Comparison of ENCODE assay signal across 8 cellular contexts in genomic region chr11:64271339-64272132, GRCh38. TPM values are rescaled to one million over a fixed set of nuclear protein-coding genes. Genes with fewer than 3 reads are reported as not detected.
DNase-seq lines count a peak whose midpoint lies in the region; ATAC-seq, FAIRE-seq and TF ChIP-seq lines count a peak whose summit lies in the region.

No MANE protein-coding gene starts in this region.

- peak; percentile 85 for FAIRE-seq in GM12891 (lab: Jason Lieb, UNC)

- TF ChIP-seq EP300 in transverse colon (IDR thresholded peaks at IDR 0.05; ENCODE audit: low read depth): no peak

- H3K27ac ChIP-seq in transverse colon: peak overlapping the region; percentile 93 to 96 (median 96)

- in situ Hi-C loops in transverse colon (cut with MboI; ENCODE audit: low pct_ligation_motif_present in 1 of 4, low pct_unique_long_range_greater_than_20kb in 1 of 4, low sequenced_read_pairs in 3 of 4): no loop called here

- no peaks in the 10 kb centered on the region for H3K27me3 ChIP-seq in transverse colon

- peak; percentile 71 for DNase-seq in GM12891 (ENCODE audit: insufficient read length, low spot score)
- peak; percentile 93 for DNase-seq in NCI-H146 (lab: John Stamatoyannopoulos, UW)
- DNase-seq in T-helper 1 cell: peak; percentile 75 to 90 (median 79)
- peak; percentile 94 for DNase-seq in amniotic epithelial cell (ENCODE audit: low read depth)
- DNase-seq in left cardiac atrium: peak; percentile 92
- DNase-seq in posterior cingulate gyrus: peak; percentile 76 to 98 (median 88)
- peak; percentile 93 for DNase-seq in transverse colon

- TF ChIP-seq CTCF in transverse colon (IDR thresholded peaks at IDR 0.05): peak in 3 of 5 experiments; percentile 6 to 17 (median 16)

- 5 to 67% methylated on average over 1 to 37 of the region's 38 CpGs for WGBS in transverse colon (ENCODE audit: low coverage in 1 of 2), 2 donors

- no peaks in the 10 kb centered on the region for H3K36me3 ChIP-seq in transverse colon

- ATAC-seq in left cardiac atrium: peak; percentile 23
- ATAC-seq in GM21529 (IDR thresholded peaks at IDR 0.05; ENCODE audit: unreplicated experiment): no peak

- H3K9me3 ChIP-seq in transverse colon: no peaks in the 10 kb centered on the region

- H3K4me1 ChIP-seq in transverse colon: peaks cover 10 to 63% (median 48%) of the 10 kb centered on the region in 4 donors

- intact Hi-C loops in left cardiac atrium (cut with DNase I): no loop called here
- intact Hi-C loops in posterior cingulate gyrus (cut with DNase I): loop anchor here (2.0 kb wide), 1 partner anchor 29 kb away; the partner anchor contains the start of gene CATSPERZ
- intact Hi-C loops in transverse colon (cut with DNase I; ENCODE audit: low total_unique reads): no loop called here

- peak overlapping the region; percentile 50 to 73 (median 56) for H3K4me3 ChIP-seq in transverse colon

- peak; percentile 90 for TF ChIP-seq POLR2A in GM12891 (IDR thresholded peaks at IDR 0.05; ENCODE audit: low read depth, low read length)
- TF ChIP-seq POLR2A in transverse colon (IDR thresholded peaks at IDR 0.05): peak; percentile 54

TF ChIP-seq in GM12891, 5 proteins besides CTCF, POLR2A, EP300 and RAD21:
- TF ChIP-seq TAF1 (IDR thresholded peaks at IDR 0.05; ENCODE audit: low read depth, low read length) (no peak), SPI1 (IDR thresholded peaks at IDR 0.05; ENCODE audit: low read depth, low read length) (0 out of 2 replicates have a peak, but pooled peaks have one; percentile 10), POLR2AphosphoS5 (IDR thresholded peaks at IDR 0.05; ENCODE audit: low read depth, low read length) (peak; percentile 91), POU2F2 (IDR thresholded peaks at IDR 0.05; ENCODE audit: low read depth, low read length) (peak; percentile 62)
TF ChIP-seq in GM12891: peak in this region for 3.

RNA-seq across cellular contexts. Expression of gene BAD, which starts 12.9 kb away (rescaled TPM):
- 37.3 TPM for polyA plus RNA-seq in GM12891 (2012; ENCODE audit: low read depth, missing spikeins)
- total RNA-seq in left cardiac atrium (10 to 100 TPM; 68.9 to 96.3 TPM), transverse colon (100 to 1,000 TPM in 3 of 4 donors, 10 to 100 TPM in 1; 93.9 to 154 (median 139) TPM)

RNA-seq across cellular contexts. Expression of gene GPR137, which starts 14.1 kb away (rescaled TPM):
- 25.1 TPM for polyA plus RNA-seq in GM12891 (2012; ENCODE audit: low read depth, missing spikeins)
- 10 to 100 TPM; 31.6 to 32.6 TPM for total RNA-seq in left cardiac atrium
- 10 to 100 TPM in 3 of 4 donors, 1 to 10 TPM in 1; 6.4 to 35.2 (median 27.4) TPM for total RNA-seq in transverse colon

RNA-seq across cellular contexts. Expression of gene KCNK4, which starts 19.6 kb away (rescaled TPM):
- polyA plus RNA-seq in GM12891 (2012; ENCODE audit: low read depth, missing spikeins): 0.06 TPM
- total RNA-seq in left cardiac atrium (under 1 TPM in 1 of 2 donors, not detected in 1; 0.13 TPM), transverse colon (under 1 TPM in 1 of 4 donors, not detected in 3; 0.27 TPM)

RNA-seq across cellular contexts. Expression of gene PLCB3, which starts 20.2 kb away (rescaled TPM):
- 3.9 TPM for polyA plus RNA-seq in GM12891 (2012; ENCODE audit: low read depth, missing spikeins)
- total RNA-seq in left cardiac atrium (10 to 100 TPM; 13.6 to 14.4 TPM), transverse colon (100 to 1,000 TPM in 2 of 4 donors, 10 to 100 TPM in 2; 64.5 to 115 (median 91.2) TPM)

RNA-seq across cellular contexts. Expression of gene PPP1R14B, which starts 24.8 kb away (rescaled TPM):
- 174 TPM for polyA plus RNA-seq in GM12891 (2012; ENCODE audit: low read depth, missing spikeins)
- 100 to 1,000 TPM; 122 to 135 TPM for total RNA-seq in left cardiac atrium
- total RNA-seq in transverse colon: 10 to 100 TPM; 62.8 to 80.4 (median 73.2) TPM
